In genomic region chr7:18356195-18356645, GRCh38 we compare ENCODE assay signal across 8 cellular contexts.
A peak's percentile ranks its signal among the peaks of the same experiment; 100 is the strongest.
DNase-seq lines count a peak whose midpoint lies in the region; ATAC-seq, FAIRE-seq and TF ChIP-seq lines count a peak whose summit lies in the region.

No MANE protein-coding gene starts in this region.

- no peak overlapping the region for H3K4me3 Mint-ChIP-seq in CD14-positive monocyte
- no peak overlapping the region for H3K4me3 Mint-ChIP-seq in WTC11
- H3K4me3 Mint-ChIP-seq in glutamatergic neuron (ENCODE audit: unreplicated experiment) = no peak overlapping the region

- DNase-seq in CD14-positive monocyte (ENCODE audit: low spot score) (no peak), GM19239 (ENCODE audit: insufficient read length, low spot score) (peak; percentile 13), NCI-H1694 (lab: John Stamatoyannopoulos, UW) (peak; percentile 6), WTC11 (ENCODE audit: low spot score) (no peak), glutamatergic neuron (no peak), sciatic nerve (ENCODE audit: low spot score) (no peak)
- no peak for DNase-seq in stimulated activated CD4-positive, alpha-beta T cell treated with anti-CD3 and anti-CD28 coated beads, Interleukin-4, amount 100 ng/mL, for 24 hours

- H3K9me3 Mint-ChIP-seq in CD14-positive monocyte (no peaks in the 10 kb centered on the region), WTC11 (no peaks in the 10 kb centered on the region), glutamatergic neuron (ENCODE audit: unreplicated experiment) (peaks cover 1% of the 10 kb centered on the region)

- H3K27ac Mint-ChIP-seq in CD14-positive monocyte (peak overlapping the region in 6 of 7 donors; percentile 70 to 86 (median 83)), WTC11 (no peak overlapping the region), glutamatergic neuron (ENCODE audit: unreplicated experiment) (no peak overlapping the region)

- H3K36me3 Mint-ChIP-seq in CD14-positive monocyte (peaks cover 5 to 10% of the 10 kb centered on the region in 2 donors), WTC11 (no peaks in the 10 kb centered on the region), glutamatergic neuron (ENCODE audit: unreplicated experiment) (no peaks in the 10 kb centered on the region)

- POLR2A ChIA-PET in WTC11 (lab: Charles Lee) = no interaction called here

- ATAC-seq in WTC11 (no peak), sciatic nerve (peak; percentile 58), HG03521 (IDR thresholded peaks at IDR 0.05; ENCODE audit: unreplicated experiment) (no peak)

- H3K4me1 Mint-ChIP-seq in CD14-positive monocyte (peaks cover 10% of the 10 kb centered on the region), WTC11 (peaks cover 14% of the 10 kb centered on the region), glutamatergic neuron (ENCODE audit: low read depth, unreplicated experiment) (peaks cover 6% of the 10 kb centered on the region)

- peak; percentile 83 for TF ChIP-seq CTCF in CD14-positive monocyte (IDR thresholded peaks at IDR 0.05)
- peak; percentile 33 for TF ChIP-seq CTCF in WTC11 (IDR thresholded peaks at IDR 0.05)
- TF ChIP-seq CTCF in glutamatergic neuron (IDR thresholded peaks at IDR 0.05; ENCODE audit: partially characterized antibody, unreplicated experiment) = peak; percentile 81

- CTCF ChIA-PET in WTC11 (lab: Charles Lee) = interaction anchor here (0.6 to 2.3 kb wide), 16 partner anchors 9 to 1852 kb away, joined by 3 to 11 read pairs (median 4); partner anchors contain the start of gene HDAC9

- intact Hi-C loops in CD14-positive monocyte (cut with micrococcal nuclease) = no loop called here
- intact Hi-C loops in sciatic nerve (cut with DNase I) = no loop called here

- H3K27me3 Mint-ChIP-seq in CD14-positive monocyte (ENCODE audit: low read depth in 3 of 3) = peaks cover 0 to 2% (median 1%) of the 10 kb centered on the region in 3 donors
- H3K27me3 Mint-ChIP-seq in WTC11 (ENCODE audit: low read depth) = no peaks in the 10 kb centered on the region
- peaks cover 2% of the 10 kb centered on the region for H3K27me3 Mint-ChIP-seq in glutamatergic neuron (ENCODE audit: unreplicated experiment)

- FAIRE-seq in GM19239 (lab: Jason Lieb, UNC) = peak; percentile 44

TF ChIP-seq in WTC11, 78 proteins besides CTCF, POLR2A, EP300 and RAD21:
- TF ChIP-seq FOXP4 (CRISPR knock-in tag; IDR thresholded peaks at IDR 0.05) = no peak
- no peak for TF ChIP-seq PRRX2 (CRISPR knock-in tag; IDR thresholded peaks at IDR 0.05)
- TF ChIP-seq ZNF263 (CRISPR knock-in tag; IDR thresholded peaks at IDR 0.05; ENCODE audit: low read depth) = no peak
- TF ChIP-seq NR3C1 (CRISPR knock-in tag; conservative IDR thresholded peaks at IDR 0.05; ENCODE audit: low read depth) = no peak
- TF ChIP-seq, protein P1, sequence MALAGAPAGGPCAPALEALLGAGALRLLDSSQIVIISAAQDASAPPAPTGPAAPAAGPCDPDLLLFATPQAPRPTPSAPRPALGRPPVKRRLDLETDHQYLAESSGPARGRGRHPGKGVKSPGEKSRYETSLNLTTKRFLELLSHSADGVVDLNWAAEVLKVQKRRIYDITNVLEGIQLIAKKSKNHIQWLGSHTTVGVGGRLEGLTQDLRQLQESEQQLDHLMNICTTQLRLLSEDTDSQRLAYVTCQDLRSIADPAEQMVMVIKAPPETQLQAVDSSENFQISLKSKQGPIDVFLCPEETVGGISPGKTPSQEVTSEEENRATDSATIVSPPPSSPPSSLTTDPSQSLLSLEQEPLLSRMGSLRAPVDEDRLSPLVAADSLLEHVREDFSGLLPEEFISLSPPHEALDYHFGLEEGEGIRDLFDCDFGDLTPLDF (CRISPR knock-in tag; IDR thresholded peaks at IDR 0.05) = no peak
- TF ChIP-seq TEAD4 (CRISPR knock-in tag; IDR thresholded peaks at IDR 0.05) = no peak
- no peak for TF ChIP-seq MAX (CRISPR knock-in tag; IDR thresholded peaks at IDR 0.05)
- no peak for TF ChIP-seq ZNF317 (CRISPR knock-in tag; IDR thresholded peaks at IDR 0.05; ENCODE audit: borderline replicate concordance, low read depth)
- no peak for TF ChIP-seq JUN (CRISPR knock-in tag; IDR thresholded peaks at IDR 0.05)
- TF ChIP-seq FOXP1 (CRISPR knock-in tag; IDR thresholded peaks at IDR 0.05; ENCODE audit: borderline replicate concordance) = no peak
TF ChIP-seq in WTC11: peak in this region for 0.

Comparison
In these comparisons a context has a peak if more than half of its experiments do, and no peak if none do; other contexts are left out.
1. DNase-seq: peak in GM19239 (single experiment) and NCI-H1694 (single experiment); none in CD14-positive monocyte (single experiment), WTC11 (single experiment), glutamatergic neuron (single experiment), sciatic nerve (single experiment) and stimulated activated CD4-positive, alpha-beta T cell treated with anti-CD3 and anti-CD28 coated beads, Interleukin-4, amount 100 ng/mL, for 24 hours (single experiment).
2. H3K27ac Mint-ChIP-seq: peak in CD14-positive monocyte (6 of 7); none in WTC11 (single experiment) and glutamatergic neuron (single experiment).
3. CTCF ChIP-seq: peak in every context shown above with its lines; median percentile 83 in CD14-positive monocyte; 81 in glutamatergic neuron; 33 in WTC11.